ENCODE assay signal across 21 cellular contexts in genomic region chr20:37979021-37979985, GRCh38.
"Had no signal": no experiment of that assay in that cellular context is flagged by ENCODE, and none has a peak within 500 bp of the region (broad histone marks: within the 10 kb centered on the region; RNA-seq: fewer than 3 reads in every experiment).

No MANE protein-coding gene starts in this region.

- H3K27ac ChIP-seq: brain microvascular endothelial cell, cardiac muscle cell, SK-N-MC, VCaP had no signal

- DNase-seq: activated CD4-positive, alpha-beta T cell treated with anti-CD3 and anti-CD28 coated beads for 36 hours; activated CD8-positive, alpha-beta memory T cell treated with anti-CD3 and anti-CD28 coated beads, Interleukin-2, amount 50 U/mL, for 4 hours; activated CD8-positive, alpha-beta T cell treated with anti-CD3 and anti-CD28 coated beads for 36 hours; activated gamma-delta T cell treated with Interleukin-2 at 50 U/mL for 16 hours; activated naive CD4-positive, alpha-beta T cell treated with anti-CD3 and anti-CD28 coated beads, Interleukin-2, amount 10 ng/mL, durations not matched to agents 7 days and 5 days; activated naive CD8-positive, alpha-beta T cell treated with anti-CD3 and anti-CD28 coated beads for 36 hours; activated T-cell treated with anti-CD3 and anti-CD28 coated beads, Interleukin-2, amount 50 U/mL, for 72 hours; brain microvascular endothelial cell; cerebellar nuclear complex; MM.1S; NCI-H1105; NCI-H1436; NCI-H1694 treated with DMSO at 0.1 percent for 48 hours; NCI-H2029 treated with DMSO at 0.1 percent for 48 hours; PC-3; SIG-M5; T-cell had no signal

- H3K9me3 Mint-ChIP-seq: activated CD8-positive, alpha-beta T cell treated with anti-CD3 and anti-CD28 coated beads for 36 hours; activated naive CD4-positive, alpha-beta T cell treated with anti-CD3 and anti-CD28 coated beads, Interleukin-2, amount 10 ng/mL, durations not matched to agents 7 days and 5 days; activated naive CD8-positive, alpha-beta T cell treated with anti-CD3 and anti-CD28 coated beads for 36 hours; activated T-cell treated with anti-CD3 and anti-CD28 coated beads, Interleukin-2, amount 50 U/mL, for 72 hours; activated T-helper 2 cell treated with anti-CD3 and anti-CD28 coated beads, Interferon-gamma antibody, Interleukin-2, Interleukin-4, amounts not matched to agents 10 μg/mL and 5 μg/mL and 100 μg/mL, durations not matched to agents 14 hours and 24 hours and 36 hours; T-cell had no signal

- H3K27ac Mint-ChIP-seq: activated CD4-positive, alpha-beta T cell treated with anti-CD3 and anti-CD28 coated beads for 36 hours; activated CD8-positive, alpha-beta T cell treated with anti-CD3 and anti-CD28 coated beads for 36 hours; activated naive CD4-positive, alpha-beta T cell treated with anti-CD3 and anti-CD28 coated beads, Interleukin-2, amount 10 ng/mL, durations not matched to agents 7 days and 5 days; activated T-cell treated with anti-CD3 and anti-CD28 coated beads, Interleukin-2, amount 50 U/mL, for 72 hours; activated T-helper 2 cell treated with anti-CD3 and anti-CD28 coated beads, Interferon-gamma antibody, Interleukin-2, Interleukin-4, amounts not matched to agents 10 μg/mL and 5 μg/mL and 100 μg/mL, durations not matched to agents 14 hours and 24 hours and 36 hours; T-cell had no signal

- H3K27me3 ChIP-seq: brain microvascular endothelial cell, cardiac muscle cell had no signal

- H3K4me3 ChIP-seq: cardiac muscle cell, SK-N-MC had no signal

- ATAC-seq: activated CD4-positive, alpha-beta T cell treated with anti-CD3 and anti-CD28 coated beads for 36 hours; activated CD8-positive, alpha-beta T cell treated with anti-CD3 and anti-CD28 coated beads for 36 hours; activated T-cell treated with anti-CD3 and anti-CD28 coated beads, Interleukin-2, amount 50 U/mL, for 72 hours; PC-3; T-cell had no signal

- H3K4me3 Mint-ChIP-seq: activated CD4-positive, alpha-beta T cell treated with anti-CD3 and anti-CD28 coated beads for 36 hours; activated CD8-positive, alpha-beta T cell treated with anti-CD3 and anti-CD28 coated beads for 36 hours; activated naive CD4-positive, alpha-beta T cell treated with anti-CD3 and anti-CD28 coated beads, Interleukin-2, amount 10 ng/mL, durations not matched to agents 7 days and 5 days; activated naive CD8-positive, alpha-beta T cell treated with anti-CD3 and anti-CD28 coated beads for 36 hours; activated T-cell treated with anti-CD3 and anti-CD28 coated beads, Interleukin-2, amount 50 U/mL, for 72 hours; T-cell had no signal

- H3K27me3 Mint-ChIP-seq: activated CD4-positive, alpha-beta T cell treated with anti-CD3 and anti-CD28 coated beads for 36 hours; activated CD8-positive, alpha-beta T cell treated with anti-CD3 and anti-CD28 coated beads for 36 hours; activated naive CD8-positive, alpha-beta T cell treated with anti-CD3 and anti-CD28 coated beads for 36 hours; T-cell had no signal

- H3K36me3 ChIP-seq: cardiac muscle cell had no signal
